ENCODE assay signal across 1 cellular context in the genomic region with DNA sequence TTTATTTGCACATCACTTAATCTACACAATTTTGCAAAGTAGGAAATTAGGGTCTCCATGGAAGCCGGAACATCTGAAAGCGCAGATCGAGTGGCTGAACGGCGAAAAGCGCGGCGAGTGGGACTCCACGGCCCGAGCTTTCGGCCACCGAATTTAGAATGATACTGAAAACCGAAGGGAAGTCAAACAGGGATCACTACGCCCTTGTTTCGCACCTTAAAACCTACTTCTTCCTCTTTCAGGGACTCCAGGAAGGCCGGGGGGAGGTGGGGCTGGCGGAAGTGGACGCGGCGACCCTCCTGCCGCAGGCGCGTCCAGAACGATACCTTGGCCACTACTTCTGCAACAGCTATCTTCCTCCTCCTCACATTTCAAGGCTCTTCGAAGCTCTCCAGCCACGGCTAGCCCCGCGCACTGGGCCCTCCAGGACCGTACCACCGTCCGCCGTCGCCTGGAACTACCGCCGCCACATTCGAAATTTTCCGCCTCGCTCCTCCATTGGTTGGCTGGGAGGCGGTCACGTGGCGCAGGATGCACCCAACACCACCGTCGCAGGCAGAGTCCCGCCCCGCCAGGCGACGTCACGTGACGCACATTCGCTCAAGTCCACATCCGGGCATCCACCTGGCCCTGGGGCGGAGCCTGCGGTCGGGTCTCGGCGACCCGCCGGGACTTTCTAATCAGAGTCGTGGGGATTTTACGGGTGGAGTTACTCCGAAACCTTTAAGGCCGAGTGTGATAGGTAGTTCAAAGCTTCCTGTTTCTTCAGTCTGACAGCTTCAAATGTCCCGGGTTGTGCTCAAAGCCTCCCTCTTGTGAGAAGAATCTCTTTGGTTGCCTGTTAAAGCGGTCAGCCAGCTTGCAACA.
TF ChIP-seq lines count a peak whose summit lies in the region.

A gene (minus strand): TSS at position 474 of the 867 bp plus-strand sequence. CDS start 2,179 bp downstream, outside the sequence.

TF ChIP-seq in HEK293, 187 proteins besides CTCF, POLR2A, EP300 and RAD21 (continued from another document and continues in another):
- TF ChIP-seq ZNF571 (tag by site-specific recombination; IDR thresholded peaks at IDR 0.05) (no peak), ZNF202 (tag by site-specific recombination; IDR thresholded peaks at IDR 0.05; ENCODE audit: borderline replicate concordance) (no peak), ZNF23 (tag by site-specific recombination; IDR thresholded peaks at IDR 0.05; ENCODE audit: borderline replicate concordance) (no peak), ZNF391 (tag by site-specific recombination; IDR thresholded peaks at IDR 0.05; ENCODE audit: borderline replicate concordance, low read depth) (0 out of 2 replicates have a peak, but pooled peaks have one; percentile 66), ZBTB1 (tag by site-specific recombination; IDR thresholded peaks at IDR 0.05) (no peak), KLF1 (tag by site-specific recombination; IDR thresholded peaks at IDR 0.05) (peak; percentile 54), GLI4 (tag by site-specific recombination; IDR thresholded peaks at IDR 0.05) (no peak), KLF7 (tag by site-specific recombination; IDR thresholded peaks at IDR 0.05; ENCODE audit: borderline replicate concordance) (no peak; the same call in 1 of the 2 replicates), ZNF146 (tag by site-specific recombination; IDR thresholded peaks at IDR 0.05) (0 out of 2 replicates have a peak, but pooled peaks have one; percentile 37), ZFHX2 (tag by site-specific recombination; conservative IDR thresholded peaks at IDR 0.05) (no peak), ZNF121 (tag by site-specific recombination; IDR thresholded peaks at IDR 0.05) (no peak), ZNF830 (tag by site-specific recombination; IDR thresholded peaks at IDR 0.05; ENCODE audit: low read depth) (no peak), SETDB1 (IDR thresholded peaks at IDR 0.05; ENCODE audit: insufficient read length, low read length) (no peak), ZNF677 (tag by site-specific recombination; IDR thresholded peaks at IDR 0.05) (no peak), ZNF785 (tag by site-specific recombination; IDR thresholded peaks at IDR 0.05) (no peak), ZBTB7A (tag by site-specific recombination; IDR thresholded peaks at IDR 0.05; ENCODE audit: low read depth) (peak; percentile 54; the same call in 1 of the 2 replicates), ZNF530 (tag by site-specific recombination; IDR thresholded peaks at IDR 0.05; ENCODE audit: low read depth) (no peak), ZNF596 (tag by site-specific recombination; IDR thresholded peaks at IDR 0.05) (no peak), ZNF37A (tag by site-specific recombination; IDR thresholded peaks at IDR 0.05) (no peak), ZNF214 (tag by site-specific recombination; IDR thresholded peaks at IDR 0.05; ENCODE audit: borderline replicate concordance) (no peak), KLF16 (tag by site-specific recombination; IDR thresholded peaks at IDR 0.05) (peak; percentile 91), KLF8 (tag by site-specific recombination; IDR thresholded peaks at IDR 0.05) (peak; percentile 60; the same call in 1 of the 2 replicates), ZNF266 (tag by site-specific recombination; IDR thresholded peaks at IDR 0.05; ENCODE audit: low read depth) (no peak), ZNF24 (tag by site-specific recombination; IDR thresholded peaks at IDR 0.05) (peak; percentile 61; the same call in 1 of the 2 replicates)
- TF ChIP-seq, protein P1, sequence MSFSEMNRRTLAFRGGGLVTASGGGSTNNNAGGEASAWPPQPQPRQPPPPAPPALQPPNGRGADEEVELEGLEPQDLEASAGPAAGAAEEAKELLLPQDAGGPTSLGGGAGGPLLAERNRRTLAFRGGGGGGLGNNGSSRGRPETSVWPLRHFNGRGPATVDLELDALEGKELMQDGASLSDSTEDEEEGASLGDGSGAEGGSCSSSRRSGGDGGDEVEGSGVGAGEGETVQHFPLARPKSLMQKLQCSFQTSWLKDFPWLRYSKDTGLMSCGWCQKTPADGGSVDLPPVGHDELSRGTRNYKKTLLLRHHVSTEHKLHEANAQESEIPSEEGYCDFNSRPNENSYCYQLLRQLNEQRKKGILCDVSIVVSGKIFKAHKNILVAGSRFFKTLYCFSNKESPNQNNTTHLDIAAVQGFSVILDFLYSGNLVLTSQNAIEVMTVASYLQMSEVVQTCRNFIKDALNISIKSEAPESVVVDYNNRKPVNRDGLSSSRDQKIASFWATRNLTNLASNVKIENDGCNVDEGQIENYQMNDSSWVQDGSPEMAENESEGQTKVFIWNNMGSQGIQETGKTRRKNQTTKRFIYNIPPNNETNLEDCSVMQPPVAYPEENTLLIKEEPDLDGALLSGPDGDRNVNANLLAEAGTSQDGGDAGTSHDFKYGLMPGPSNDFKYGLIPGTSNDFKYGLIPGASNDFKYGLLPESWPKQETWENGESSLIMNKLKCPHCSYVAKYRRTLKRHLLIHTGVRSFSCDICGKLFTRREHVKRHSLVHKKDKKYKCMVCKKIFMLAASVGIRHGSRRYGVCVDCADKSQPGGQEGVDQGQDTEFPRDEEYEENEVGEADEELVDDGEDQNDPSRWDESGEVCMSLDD (tag by site-specific recombination; IDR thresholded peaks at IDR 0.05): no peak
- TF ChIP-seq, protein P2, sequence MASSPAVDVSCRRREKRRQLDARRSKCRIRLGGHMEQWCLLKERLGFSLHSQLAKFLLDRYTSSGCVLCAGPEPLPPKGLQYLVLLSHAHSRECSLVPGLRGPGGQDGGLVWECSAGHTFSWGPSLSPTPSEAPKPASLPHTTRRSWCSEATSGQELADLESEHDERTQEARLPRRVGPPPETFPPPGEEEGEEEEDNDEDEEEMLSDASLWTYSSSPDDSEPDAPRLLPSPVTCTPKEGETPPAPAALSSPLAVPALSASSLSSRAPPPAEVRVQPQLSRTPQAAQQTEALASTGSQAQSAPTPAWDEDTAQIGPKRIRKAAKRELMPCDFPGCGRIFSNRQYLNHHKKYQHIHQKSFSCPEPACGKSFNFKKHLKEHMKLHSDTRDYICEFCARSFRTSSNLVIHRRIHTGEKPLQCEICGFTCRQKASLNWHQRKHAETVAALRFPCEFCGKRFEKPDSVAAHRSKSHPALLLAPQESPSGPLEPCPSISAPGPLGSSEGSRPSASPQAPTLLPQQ (tag by site-specific recombination; IDR thresholded peaks at IDR 0.05): peak; percentile 11; the same call in 1 of the 2 replicates
- TF ChIP-seq, protein P3, sequence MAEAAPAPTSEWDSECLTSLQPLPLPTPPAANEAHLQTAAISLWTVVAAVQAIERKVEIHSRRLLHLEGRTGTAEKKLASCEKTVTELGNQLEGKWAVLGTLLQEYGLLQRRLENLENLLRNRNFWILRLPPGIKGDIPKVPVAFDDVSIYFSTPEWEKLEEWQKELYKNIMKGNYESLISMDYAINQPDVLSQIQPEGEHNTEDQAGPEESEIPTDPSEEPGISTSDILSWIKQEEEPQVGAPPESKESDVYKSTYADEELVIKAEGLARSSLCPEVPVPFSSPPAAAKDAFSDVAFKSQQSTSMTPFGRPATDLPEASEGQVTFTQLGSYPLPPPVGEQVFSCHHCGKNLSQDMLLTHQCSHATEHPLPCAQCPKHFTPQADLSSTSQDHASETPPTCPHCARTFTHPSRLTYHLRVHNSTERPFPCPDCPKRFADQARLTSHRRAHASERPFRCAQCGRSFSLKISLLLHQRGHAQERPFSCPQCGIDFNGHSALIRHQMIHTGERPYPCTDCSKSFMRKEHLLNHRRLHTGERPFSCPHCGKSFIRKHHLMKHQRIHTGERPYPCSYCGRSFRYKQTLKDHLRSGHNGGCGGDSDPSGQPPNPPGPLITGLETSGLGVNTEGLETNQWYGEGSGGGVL (tag by site-specific recombination; IDR thresholded peaks at IDR 0.05): no peak
- TF ChIP-seq, protein P4, sequence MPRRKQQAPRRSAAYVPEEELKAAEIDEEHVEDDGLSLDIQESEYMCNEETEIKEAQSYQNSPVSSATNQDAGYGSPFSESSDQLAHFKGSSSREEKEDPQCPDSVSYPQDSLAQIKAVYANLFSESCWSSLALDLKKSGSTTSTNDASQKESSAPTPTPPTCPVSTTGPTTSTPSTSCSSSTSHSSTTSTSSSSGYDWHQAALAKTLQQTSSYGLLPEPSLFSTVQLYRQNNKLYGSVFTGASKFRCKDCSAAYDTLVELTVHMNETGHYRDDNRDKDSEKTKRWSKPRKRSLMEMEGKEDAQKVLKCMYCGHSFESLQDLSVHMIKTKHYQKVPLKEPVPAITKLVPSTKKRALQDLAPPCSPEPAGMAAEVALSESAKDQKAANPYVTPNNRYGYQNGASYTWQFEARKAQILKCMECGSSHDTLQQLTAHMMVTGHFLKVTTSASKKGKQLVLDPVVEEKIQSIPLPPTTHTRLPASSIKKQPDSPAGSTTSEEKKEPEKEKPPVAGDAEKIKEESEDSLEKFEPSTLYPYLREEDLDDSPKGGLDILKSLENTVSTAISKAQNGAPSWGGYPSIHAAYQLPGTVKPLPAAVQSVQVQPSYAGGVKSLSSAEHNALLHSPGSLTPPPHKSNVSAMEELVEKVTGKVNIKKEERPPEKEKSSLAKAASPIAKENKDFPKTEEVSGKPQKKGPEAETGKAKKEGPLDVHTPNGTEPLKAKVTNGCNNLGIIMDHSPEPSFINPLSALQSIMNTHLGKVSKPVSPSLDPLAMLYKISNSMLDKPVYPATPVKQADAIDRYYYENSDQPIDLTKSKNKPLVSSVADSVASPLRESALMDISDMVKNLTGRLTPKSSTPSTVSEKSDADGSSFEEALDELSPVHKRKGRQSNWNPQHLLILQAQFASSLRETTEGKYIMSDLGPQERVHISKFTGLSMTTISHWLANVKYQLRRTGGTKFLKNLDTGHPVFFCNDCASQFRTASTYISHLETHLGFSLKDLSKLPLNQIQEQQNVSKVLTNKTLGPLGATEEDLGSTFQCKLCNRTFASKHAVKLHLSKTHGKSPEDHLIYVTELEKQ (tag by site-specific recombination; IDR thresholded peaks at IDR 0.05; ENCODE audit: borderline replicate concordance): no peak
- TF ChIP-seq, protein P5, sequence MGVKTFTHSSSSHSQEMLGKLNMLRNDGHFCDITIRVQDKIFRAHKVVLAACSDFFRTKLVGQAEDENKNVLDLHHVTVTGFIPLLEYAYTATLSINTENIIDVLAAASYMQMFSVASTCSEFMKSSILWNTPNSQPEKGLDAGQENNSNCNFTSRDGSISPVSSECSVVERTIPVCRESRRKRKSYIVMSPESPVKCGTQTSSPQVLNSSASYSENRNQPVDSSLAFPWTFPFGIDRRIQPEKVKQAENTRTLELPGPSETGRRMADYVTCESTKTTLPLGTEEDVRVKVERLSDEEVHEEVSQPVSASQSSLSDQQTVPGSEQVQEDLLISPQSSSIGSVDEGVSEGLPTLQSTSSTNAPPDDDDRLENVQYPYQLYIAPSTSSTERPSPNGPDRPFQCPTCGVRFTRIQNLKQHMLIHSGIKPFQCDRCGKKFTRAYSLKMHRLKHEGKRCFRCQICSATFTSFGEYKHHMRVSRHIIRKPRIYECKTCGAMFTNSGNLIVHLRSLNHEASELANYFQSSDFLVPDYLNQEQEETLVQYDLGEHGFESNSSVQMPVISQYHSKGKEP (tag by site-specific recombination; IDR thresholded peaks at IDR 0.05): no peak
- TF ChIP-seq, protein P6, sequence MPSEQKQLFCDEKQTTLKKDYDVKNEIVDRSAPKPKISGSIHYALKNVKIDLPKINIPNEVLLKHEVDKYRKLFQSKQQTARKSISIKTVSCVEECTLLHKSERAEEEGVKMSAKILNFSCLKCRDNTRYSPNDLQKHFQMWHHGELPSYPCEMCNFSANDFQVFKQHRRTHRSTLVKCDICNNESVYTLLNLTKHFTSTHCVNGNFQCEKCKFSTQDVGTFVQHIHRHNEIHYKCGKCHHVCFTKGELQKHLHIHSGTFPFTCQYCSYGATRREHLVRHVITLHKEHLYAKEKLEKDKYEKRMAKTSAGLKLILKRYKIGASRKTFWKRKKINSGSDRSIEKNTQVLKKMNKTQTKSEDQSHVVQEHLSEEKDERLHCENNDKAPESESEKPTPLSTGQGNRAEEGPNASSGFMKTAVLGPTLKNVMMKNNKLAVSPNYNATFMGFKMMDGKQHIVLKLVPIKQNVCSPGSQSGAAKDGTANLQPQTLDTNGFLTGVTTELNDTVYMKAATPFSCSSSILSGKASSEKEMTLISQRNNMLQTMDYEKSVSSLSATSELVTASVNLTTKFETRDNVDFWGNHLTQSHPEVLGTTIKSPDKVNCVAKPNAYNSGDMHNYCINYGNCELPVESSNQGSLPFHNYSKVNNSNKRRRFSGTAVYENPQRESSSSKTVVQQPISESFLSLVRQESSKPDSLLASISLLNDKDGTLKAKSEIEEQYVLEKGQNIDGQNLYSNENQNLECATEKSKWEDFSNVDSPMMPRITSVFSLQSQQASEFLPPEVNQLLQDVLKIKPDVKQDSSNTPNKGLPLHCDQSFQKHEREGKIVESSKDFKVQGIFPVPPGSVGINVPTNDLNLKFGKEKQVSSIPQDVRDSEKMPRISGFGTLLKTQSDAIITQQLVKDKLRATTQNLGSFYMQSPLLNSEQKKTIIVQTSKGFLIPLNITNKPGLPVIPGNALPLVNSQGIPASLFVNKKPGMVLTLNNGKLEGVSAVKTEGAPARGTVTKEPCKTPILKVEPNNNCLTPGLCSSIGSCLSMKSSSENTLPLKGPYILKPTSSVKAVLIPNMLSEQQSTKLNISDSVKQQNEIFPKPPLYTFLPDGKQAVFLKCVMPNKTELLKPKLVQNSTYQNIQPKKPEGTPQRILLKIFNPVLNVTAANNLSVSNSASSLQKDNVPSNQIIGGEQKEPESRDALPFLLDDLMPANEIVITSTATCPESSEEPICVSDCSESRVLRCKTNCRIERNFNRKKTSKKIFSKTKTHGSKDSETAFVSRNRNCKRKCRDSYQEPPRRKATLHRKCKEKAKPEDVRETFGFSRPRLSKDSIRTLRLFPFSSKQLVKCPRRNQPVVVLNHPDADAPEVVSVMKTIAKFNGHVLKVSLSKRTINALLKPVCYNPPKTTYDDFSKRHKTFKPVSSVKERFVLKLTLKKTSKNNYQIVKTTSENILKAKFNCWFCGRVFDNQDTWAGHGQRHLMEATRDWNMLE (tag by site-specific recombination; conservative IDR thresholded peaks at IDR 0.05; ENCODE audit: low read depth): no peak
- TF ChIP-seq, protein P7, sequence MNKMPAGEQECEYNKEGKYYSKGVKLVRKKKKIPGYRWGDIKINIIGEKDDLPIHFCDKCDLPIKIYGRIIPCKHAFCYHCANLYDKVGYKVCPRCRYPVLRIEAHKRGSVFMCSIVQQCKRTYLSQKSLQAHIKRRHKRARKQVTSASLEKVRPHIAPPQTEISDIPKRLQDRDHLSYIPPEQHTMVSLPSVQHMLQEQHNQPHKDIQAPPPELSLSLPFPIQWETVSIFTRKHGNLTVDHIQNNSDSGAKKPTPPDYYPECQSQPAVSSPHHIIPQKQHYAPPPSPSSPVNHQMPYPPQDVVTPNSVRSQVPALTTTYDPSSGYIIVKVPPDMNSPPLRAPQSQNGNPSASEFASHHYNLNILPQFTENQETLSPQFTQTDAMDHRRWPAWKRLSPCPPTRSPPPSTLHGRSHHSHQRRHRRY (tag by site-specific recombination; IDR thresholded peaks at IDR 0.05): no peak
- TF ChIP-seq, protein P8, sequence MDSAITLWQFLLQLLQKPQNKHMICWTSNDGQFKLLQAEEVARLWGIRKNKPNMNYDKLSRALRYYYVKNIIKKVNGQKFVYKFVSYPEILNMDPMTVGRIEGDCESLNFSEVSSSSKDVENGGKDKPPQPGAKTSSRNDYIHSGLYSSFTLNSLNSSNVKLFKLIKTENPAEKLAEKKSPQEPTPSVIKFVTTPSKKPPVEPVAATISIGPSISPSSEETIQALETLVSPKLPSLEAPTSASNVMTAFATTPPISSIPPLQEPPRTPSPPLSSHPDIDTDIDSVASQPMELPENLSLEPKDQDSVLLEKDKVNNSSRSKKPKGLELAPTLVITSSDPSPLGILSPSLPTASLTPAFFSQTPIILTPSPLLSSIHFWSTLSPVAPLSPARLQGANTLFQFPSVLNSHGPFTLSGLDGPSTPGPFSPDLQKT (IDR thresholded peaks at IDR 0.05; ENCODE audit: borderline replicate concordance, low read depth, low read length): no peak
